8 cellular contexts compared by ENCODE assay signal in the genomic region with DNA sequence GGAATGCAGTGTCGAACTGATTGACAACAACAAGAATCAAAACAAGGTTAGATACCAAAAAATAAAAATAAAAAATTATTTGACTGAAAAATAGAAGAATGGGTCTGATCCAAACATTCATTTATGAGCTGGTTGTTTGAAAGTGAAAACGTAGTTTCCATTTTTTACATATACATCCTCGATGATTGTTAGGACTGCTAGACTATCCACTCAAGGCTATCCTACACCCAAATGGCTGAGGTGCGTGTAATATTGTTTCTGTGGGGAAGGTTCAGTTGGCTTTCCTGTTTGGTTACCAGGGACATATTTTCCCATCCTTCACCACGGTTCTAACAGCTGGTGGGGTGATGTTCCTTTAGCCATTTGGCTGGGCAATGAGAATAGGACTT.
DNase-seq lines count a peak whose midpoint lies in the region; ATAC-seq, FAIRE-seq and TF ChIP-seq lines count a peak whose summit lies in the region.

No MANE protein-coding gene starts in this region.

- 55 to 65% (median 58%) methylated on average over 5 of the region's 5 CpGs for WGBS in heart left ventricle, 4 donors
- 38 to 42% methylated on average over 5 of the region's 5 CpGs for WGBS in upper lobe of left lung, 2 donors
- 49% methylated on average over 5 of the region's 5 CpGs for WGBS in suprapubic skin

- no peak for DNase-seq in heart left ventricle
- no peak for DNase-seq in left cardiac atrium
- DNase-seq in upper lobe of left lung, result no peak
- DNase-seq in NCI-H1105 treated with DMSO at 0.1 percent for 48 hours (lab: John Stamatoyannopoulos, UW), result no peak
- no peak for DNase-seq in suprapubic skin (ENCODE audit: low spot score in 2 of 2)
- DNase-seq in DMS 273 (lab: John Stamatoyannopoulos, UW; ENCODE audit: unreplicated experiment), result no peak

- ATAC-seq in heart left ventricle (no peak), left cardiac atrium (no peak), HG03521 (IDR thresholded peaks at IDR 0.05; ENCODE audit: unreplicated experiment) (peak; percentile 9), upper lobe of left lung (ENCODE audit: low FRiP score in 2 of 2) (peak in 1 of 2 donors; percentile 22)

- H3K9me3 ChIP-seq in heart left ventricle, result peaks cover 0 to 23% (median 11%) of the 10 kb centered on the region in 12 donors
- H3K9me3 ChIP-seq in upper lobe of left lung, result peaks cover 0 to 9% (median 4%) of the 10 kb centered on the region in 4 donors
- H3K9me3 ChIP-seq in suprapubic skin, result no peaks in the 10 kb centered on the region

- FAIRE-seq in endometrium (lab: Jason Lieb, UNC), result peak; percentile 8

- H3K27ac ChIP-seq in heart left ventricle (peak overlapping the region in 7 of 12 donors; percentile 21 to 93 (median 50)), upper lobe of left lung (peak overlapping the region; percentile 48 to 70 (median 60)), suprapubic skin (no peak overlapping the region)

- intact Hi-C loops in heart left ventricle (cut with DNase I), result no loop called here
- intact Hi-C loops in left cardiac atrium (cut with DNase I), result no loop called here

- H3K4me1 ChIP-seq in heart left ventricle, result peaks cover 0 to 42% (median 0%) of the 10 kb centered on the region in 12 donors
- H3K4me1 ChIP-seq in upper lobe of left lung, result peaks cover 16 to 22% (median 20%) of the 10 kb centered on the region in 4 donors
- H3K4me1 ChIP-seq in suprapubic skin, result peaks cover 21% of the 10 kb centered on the region

- no peak for TF ChIP-seq EP300 in upper lobe of left lung (IDR thresholded peaks at IDR 0.05)
- TF ChIP-seq EP300 in suprapubic skin (IDR thresholded peaks at IDR 0.05), result no peak

- H3K27me3 ChIP-seq in heart left ventricle, result no peaks in the 10 kb centered on the region
- no peaks in the 10 kb centered on the region for H3K27me3 ChIP-seq in upper lobe of left lung
- no peaks in the 10 kb centered on the region for H3K27me3 ChIP-seq in suprapubic skin

- no peak for TF ChIP-seq POLR2A in heart left ventricle (IDR thresholded peaks at IDR 0.05)
- TF ChIP-seq POLR2A in upper lobe of left lung (IDR thresholded peaks at IDR 0.05), result no peak
- TF ChIP-seq POLR2A in suprapubic skin (IDR thresholded peaks at IDR 0.05), result no peak

- H3K36me3 ChIP-seq in heart left ventricle, result no peaks in the 10 kb centered on the region
- no peaks in the 10 kb centered on the region for H3K36me3 ChIP-seq in upper lobe of left lung
- H3K36me3 ChIP-seq in suprapubic skin, result no peaks in the 10 kb centered on the region

- TF ChIP-seq CTCF in heart left ventricle (IDR thresholded peaks at IDR 0.05), result no peak
- no peak for TF ChIP-seq CTCF in upper lobe of left lung (IDR thresholded peaks at IDR 0.05)
- TF ChIP-seq CTCF in suprapubic skin (IDR thresholded peaks at IDR 0.05), result no peak

- H3K4me3 ChIP-seq in heart left ventricle (peak overlapping the region in 9 of 12 donors; percentile 5 to 57 (median 43)), upper lobe of left lung (peak overlapping the region in 2 of 4 donors; percentile 11 to 26), suprapubic skin (no peak overlapping the region)
